In the genomic region with DNA sequence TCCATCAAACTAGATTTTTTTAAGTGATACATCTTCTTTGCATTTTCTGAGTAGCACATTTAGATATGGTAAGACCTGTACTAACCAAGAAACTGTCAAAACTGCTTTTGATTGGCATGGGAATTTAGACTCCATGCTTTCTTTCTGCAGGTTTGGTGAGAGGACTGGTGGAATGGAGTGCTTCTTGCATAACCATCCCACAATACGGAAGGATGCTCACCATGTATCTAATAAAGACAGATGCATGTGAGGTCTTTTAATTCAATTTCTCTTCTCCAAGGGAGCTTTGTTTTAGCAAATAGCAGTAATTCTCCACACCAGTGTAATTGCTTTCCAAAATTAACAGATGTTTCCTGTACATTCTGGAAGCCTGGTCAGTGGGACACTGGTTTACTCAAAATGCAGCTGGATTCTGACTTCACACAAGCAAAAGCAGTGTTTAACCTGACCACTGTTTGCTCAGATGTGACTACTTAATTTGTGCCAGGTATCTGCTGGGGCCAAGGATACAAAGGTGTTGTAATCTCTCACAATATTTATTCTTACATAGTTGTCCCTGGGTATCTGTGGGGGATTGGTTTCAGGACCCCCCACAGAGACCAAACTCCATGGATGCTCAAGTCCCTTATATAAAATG, we compare ENCODE assay signal across 20 cellular contexts. TPM values are rescaled to one million over a fixed set of nuclear protein-coding genes. Genes with fewer than 3 reads are reported as not detected.
A peak's percentile ranks its signal among the peaks of the same experiment; 100 is the strongest.
DNase-seq lines count a peak whose midpoint lies in the region; ATAC-seq, FAIRE-seq and TF ChIP-seq lines count a peak whose summit lies in the region.
"Had no signal": no experiment of that assay in that cellular context is flagged by ENCODE, and none has a peak within 500 bp of the region (broad histone marks: within the 10 kb centered on the region; RNA-seq: fewer than 3 reads in every experiment).

No MANE protein-coding gene starts in this region.

- no peaks in the 10 kb centered on the region for H3K36me3 ChIP-seq in HepG2 (replicated peaks in 1 of 2; ENCODE audit: control insufficient read depth in 1 of 2, insufficient read depth in 2 of 2, low read length in 2 of 2)

- no peak for TF ChIP-seq POLR2A in HepG2 (IDR thresholded peaks at IDR 0.05; ENCODE audit: insufficient read depth in 1 of 2, low read depth in 2 of 2, low read length in 2 of 2)

- DNase-seq in AG04450 (ENCODE audit: low read depth, low spot score) (peak; percentile 16), NCI-H146 (lab: John Stamatoyannopoulos, UW) (peak; percentile 58), dermis blood vessel endothelial cell (peak; percentile 62), HepG2 (ENCODE audit: low spot score) (peak; percentile 52), HUDEP-2 (lab: John Stamatoyannopoulos, UW; ENCODE audit: unreplicated experiment in 76 of 76) (no peak), right cardiac atrium (no peak)
- DNase-seq in activated CD4-positive, CD25-positive, alpha-beta regulatory T cell (lab: John Stamatoyannopoulos, UW), result no peak
- DNase-seq: EL, GF-D8, H9, IMR-90, MV-4-11, NCI-H1105 treated with DMSO at 0.1 percent for 48 hours, NCI-H1694 treated with DMSO at 0.1 percent for 48 hours, NCI-H446 treated with DMSO at 0.1 percent for 48 hours, NCI-H526 treated with DMSO at 0.1 percent for 48 hours, PC-9, SHP77 treated with DMSO at 0.1 percent for 48 hours had no signal

- BruUV-seq in HepG2 (replicated peaks; lab: Mats Ljungman, UMichigan), result no TSS peak

- intact Hi-C loops in HepG2 (cut with micrococcal nuclease; ENCODE audit: unreplicated experiment) (no loop called here), right cardiac atrium (cut with DNase I) (no loop called here)

- no peak for TF ChIP-seq RAD21 in HepG2 (CRISPR knock-in tag; IDR thresholded peaks at IDR 0.05)

- in situ Hi-C loops in HepG2 (cut with HindIII; ENCODE audit: extremely low pct_ligation_motif_present, low pct_unique_long_range_greater_than_20kb), result no loop called here

- no peak overlapping the region for H3K9ac ChIP-seq in HepG2 (ENCODE audit: insufficient read depth, low read depth, low read length)

- H3K27ac ChIP-seq in AG04450 (ENCODE audit: low read depth, low read length) (no peak overlapping the region), HepG2 (ENCODE audit: extremely low read length, insufficient read depth, low read length) (no peak overlapping the region), right cardiac atrium (ENCODE audit: low read length) (no peak overlapping the region)
- H3K27ac ChIP-seq: PC-9, RWPE1 had no signal

- TF ChIP-seq CTCF in AG04450 (IDR thresholded peaks at IDR 0.05; ENCODE audit: low read depth, low read length), result no peak
- no peak for TF ChIP-seq CTCF in HepG2 (CRISPR knock-in tag; IDR thresholded peaks at IDR 0.05)

- peaks cover 2% of the 10 kb centered on the region for H3K79me2 ChIP-seq in HepG2 (ENCODE audit: insufficient read depth, low read length)

- POLR2A ChIA-PET in AG04450 (lab: Yijun Ruan, JAX), result interaction anchor here (0.5 to 0.6 kb wide), 2 partner anchors 47 to 451 kb away, joined by 3 to 5 read pairs; no protein-coding TSS in a partner anchor
- POLR2A ChIA-PET in HepG2 (lab: Yijun Ruan, JAX), result no interaction called here

- 100% methylated on average over 1 of the region's 1 CpG for WGBS in HepG2 (ENCODE audit: low lambda C conversion rate)
- 70% methylated on average over 1 of the region's 1 CpG for WGBS in right cardiac atrium

- peaks cover 10% of the 10 kb centered on the region for H3K4me1 ChIP-seq in HepG2 (ENCODE audit: insufficient read depth, low read length)
- no peaks in the 10 kb centered on the region for H3K4me1 ChIP-seq in right cardiac atrium (ENCODE audit: control insufficient read depth, insufficient read depth, low read length)

- H3K27me3 ChIP-seq in AG04450 (ENCODE audit: control insufficient read depth, insufficient read depth, low read length) (no peaks in the 10 kb centered on the region), HepG2 (ENCODE audit: control insufficient read depth in 1 of 2, insufficient read depth in 2 of 2, low read length in 2 of 2) (no peaks in the 10 kb centered on the region), right cardiac atrium (ENCODE audit: control insufficient read depth, insufficient read depth) (no peaks in the 10 kb centered on the region)

- no peak overlapping the region for H2AFZ ChIP-seq in HepG2 (ENCODE audit: low read length)
- H2AFZ ChIP-seq: PC-9 had no signal

- CTCF ChIA-PET in AG04450 (lab: Charles Lee), result no interaction called here
- CTCF ChIA-PET in HepG2 (lab: Yijun Ruan, JAX; ENCODE audit: low intra/inter-chr PET ratio, low total read pairs), result no interaction called here

- H3K4me3 ChIP-seq in AG04450 (ENCODE audit: low read depth, low read length) (no peak overlapping the region), HepG2 (replicated peaks in 1 of 3; ENCODE audit: insufficient read depth in 1 of 3, low read depth in 2 of 3, low read length in 3 of 3) (no peak overlapping the region), right cardiac atrium (ENCODE audit: low read length) (no peak overlapping the region)
- H3K4me3 ChIP-seq: PC-9 had no signal

- TF ChIP-seq EP300 in HepG2 (IDR thresholded peaks at IDR 0.05; ENCODE audit: low read depth in 2 of 2, low read length in 2 of 2), result no peak
- no peak for TF ChIP-seq EP300 in HepG2 (CRISPR knock-in tag; IDR thresholded peaks at IDR 0.05; ENCODE audit: borderline replicate concordance)

- H3K9me3 ChIP-seq in AG04450 (ENCODE audit: control insufficient read depth, insufficient read depth, low read length), result no peaks in the 10 kb centered on the region
- H3K9me3 ChIP-seq in HepG2 (ENCODE audit: low read length), result no peaks in the 10 kb centered on the region
- no peaks in the 10 kb centered on the region for H3K9me3 ChIP-seq in right cardiac atrium (ENCODE audit: control insufficient read depth, low read length)

- H4K20me1 ChIP-seq in HepG2 (ENCODE audit: insufficient read depth, low read length), result no peaks in the 10 kb centered on the region

- ATAC-seq in HepG2, result no peak; the same call in 2 of the 3 replicates
- no peak for ATAC-seq in GM18498 (IDR thresholded peaks at IDR 0.05; ENCODE audit: unreplicated experiment)
- no peak for ATAC-seq in right cardiac atrium

- no peak overlapping the region for H3K4me2 ChIP-seq in HepG2 (ENCODE audit: low read depth, low read length)
- H3K4me2 ChIP-seq: PC-9 had no signal

- peak; percentile 15 for FAIRE-seq in HepG2 (lab: Jason Lieb, UNC)

RNA-seq across cellular contexts. Expression of gene FGD6, which starts 26.1 kb away (rescaled TPM):
- 7.1 and 10.2 TPM in 2 replicates for polyA plus RNA-seq in AG04450 (2011; rRNA removed)
- polyA minus RNA-seq in AG04450 (2011; rRNA and poly(A)+ RNA removed), result 13.1 and 20.9 TPM in 2 replicates
- 19.6 and 27.0 TPM in 2 replicates for total RNA-seq in dermis blood vessel endothelial cell
- total RNA-seq in HepG2 (2016; rRNA removed; fragmentation: Illumina TruSeq; extraction: Trizol), result 4.3 and 5.3 TPM in 2 replicates
- 4.7 and 6.1 TPM in 2 replicates for total RNA-seq in HepG2 (2016; cell fraction: cytosol; rRNA removed; fragmentation: Illumina TruSeq; extraction: Trizol; ENCODE audit: low read depth)
- 4.1 and 4.3 TPM in 2 replicates for total RNA-seq in HepG2 (2016; cell fraction: insoluble cytoplasmic fraction; rRNA removed; fragmentation: Illumina TruSeq; extraction: Trizol)
- 8.4 and 10.4 TPM in 2 replicates for total RNA-seq in HepG2 (2016; cell fraction: membrane; rRNA removed; fragmentation: Illumina TruSeq; extraction: Trizol)
- 5.5 and 6.6 TPM in 2 replicates for total RNA-seq in HepG2 (2016; cell fraction: nucleus; rRNA removed; fragmentation: Illumina TruSeq; extraction: Trizol)
- 1.1 and 2.2 TPM in 2 replicates for polyA plus RNA-seq in HepG2 (2011; rRNA removed)
- polyA plus RNA-seq in HepG2 (2011; cell fraction: cytosol; rRNA removed), result 0.79 and 0.92 TPM in 2 replicates
- polyA plus RNA-seq in HepG2 (2011; cell fraction: nucleus; rRNA removed), result 1.8 and 2.2 TPM in 2 replicates
- polyA plus RNA-seq in HepG2 (2012), result 1.1 TPM in 2 replicates
- polyA plus RNA-seq in HepG2 (2016; cell fraction: cytosol; fragmentation: Illumina TruSeq; extraction: Trizol; ENCODE audit: low read depth), result 0.14 and 0.34 TPM in 2 replicates
- polyA plus RNA-seq in HepG2 (2016; cell fraction: insoluble cytoplasmic fraction; fragmentation: Illumina TruSeq; extraction: Trizol; ENCODE audit: low read depth), result 1.7 and 1.9 TPM in 2 replicates
- 0.33 and 0.40 TPM in 2 replicates for polyA plus RNA-seq in HepG2 (2016; cell fraction: membrane; fragmentation: Illumina TruSeq; extraction: Trizol; ENCODE audit: low read depth)
- polyA plus RNA-seq in HepG2 (2016; cell fraction: nucleus; fragmentation: Illumina TruSeq; extraction: Trizol; ENCODE audit: insufficient read depth, low read depth), result 2.8 and 3.7 TPM in 2 replicates
- polyA minus RNA-seq in HepG2 (2011; rRNA and poly(A)+ RNA removed; ENCODE audit: low replicate concordance), result 1.9 and 7.0 TPM in 2 replicates
- 4.3 and 4.8 TPM in 2 replicates for polyA minus RNA-seq in HepG2 (2011; cell fraction: cytosol; rRNA and poly(A)+ RNA removed)
- polyA minus RNA-seq in HepG2 (2011; cell fraction: nucleus; rRNA and poly(A)+ RNA removed), result 11.8 and 12.5 TPM in 2 replicates
- total RNA-seq in right cardiac atrium, result 10 to 100 TPM; 18.9 to 23.8 (median 20.8) TPM
- 2.9 TPM for polyA plus RNA-seq in right cardiac atrium

RNA-seq across cellular contexts. Expression of gene VEZT, which starts 26.4 kb away (rescaled TPM):
- 108 and 143 TPM in 2 replicates for polyA plus RNA-seq in AG04450 (2011; rRNA removed)
- 103 and 120 TPM in 2 replicates for polyA minus RNA-seq in AG04450 (2011; rRNA and poly(A)+ RNA removed)
- total RNA-seq in dermis blood vessel endothelial cell, result 96.7 and 134 TPM in 2 replicates
- total RNA-seq in HepG2 (2016; rRNA removed; fragmentation: Illumina TruSeq; extraction: Trizol), result 29.3 and 35.5 TPM in 2 replicates
- 7.5 and 8.0 TPM in 2 replicates for total RNA-seq in HepG2 (2016; cell fraction: cytosol; rRNA removed; fragmentation: Illumina TruSeq; extraction: Trizol; ENCODE audit: low read depth)
- 32.6 and 33.9 TPM in 2 replicates for total RNA-seq in HepG2 (2016; cell fraction: insoluble cytoplasmic fraction; rRNA removed; fragmentation: Illumina TruSeq; extraction: Trizol)
- 18.5 and 18.7 TPM in 2 replicates for total RNA-seq in HepG2 (2016; cell fraction: membrane; rRNA removed; fragmentation: Illumina TruSeq; extraction: Trizol)
- total RNA-seq in HepG2 (2016; cell fraction: nucleus; rRNA removed; fragmentation: Illumina TruSeq; extraction: Trizol), result 42.1 and 42.8 TPM in 2 replicates
- polyA plus RNA-seq in HepG2 (2011; rRNA removed), result 37.8 and 51.6 TPM in 2 replicates
- 17.3 and 26.2 TPM in 2 replicates for polyA plus RNA-seq in HepG2 (2011; cell fraction: cytosol; rRNA removed)
- polyA plus RNA-seq in HepG2 (2011; cell fraction: nucleus; rRNA removed), result 14.3 and 17.8 TPM in 2 replicates
- polyA plus RNA-seq in HepG2 (2012), result 20.0 and 33.9 TPM in 2 replicates
- 2.8 and 3.1 TPM in 2 replicates for polyA plus RNA-seq in HepG2 (2016; cell fraction: cytosol; fragmentation: Illumina TruSeq; extraction: Trizol; ENCODE audit: low read depth)
- polyA plus RNA-seq in HepG2 (2016; cell fraction: insoluble cytoplasmic fraction; fragmentation: Illumina TruSeq; extraction: Trizol; ENCODE audit: low read depth), result 23.2 and 28.2 TPM in 2 replicates
- polyA plus RNA-seq in HepG2 (2016; cell fraction: membrane; fragmentation: Illumina TruSeq; extraction: Trizol; ENCODE audit: low read depth), result 7.9 and 8.0 TPM in 2 replicates
- polyA plus RNA-seq in HepG2 (2016; cell fraction: nucleus; fragmentation: Illumina TruSeq; extraction: Trizol; ENCODE audit: insufficient read depth, low read depth), result 32.9 and 35.3 TPM in 2 replicates
- 30.9 and 73.5 TPM in 2 replicates for polyA minus RNA-seq in HepG2 (2011; rRNA and poly(A)+ RNA removed; ENCODE audit: low replicate concordance)
- polyA minus RNA-seq in HepG2 (2011; cell fraction: cytosol; rRNA and poly(A)+ RNA removed), result 18.0 and 25.5 TPM in 2 replicates
- polyA minus RNA-seq in HepG2 (2011; cell fraction: nucleus; rRNA and poly(A)+ RNA removed), result 79.4 and 85.3 TPM in 2 replicates
- 10 to 100 TPM; 58.9 to 78.6 (median 69.9) TPM for total RNA-seq in right cardiac atrium
- polyA plus RNA-seq in right cardiac atrium, result 20.8 TPM

Comparison
In these comparisons a context has a peak if more than half of its experiments do, and no peak if none do; other contexts are left out.
1. DNase-seq: peak in AG04450 (single experiment), NCI-H146 (single experiment), dermis blood vessel endothelial cell (single experiment) and HepG2 (single experiment); none in activated CD4-positive, CD25-positive, alpha-beta regulatory T cell (0 of 4), HUDEP-2 (0 of 76) and right cardiac atrium (0 of 3).